ENCODE assay signal across 26 cellular contexts in genomic region chr1:152928671-152929070, GRCh38. TPM values are rescaled to one million over a fixed set of nuclear protein-coding genes. Genes with fewer than 3 reads are reported as not detected.
"Had no signal": no experiment of that assay in that cellular context is flagged by ENCODE, and none has a peak within 500 bp of the region (broad histone marks: within the 10 kb centered on the region; RNA-seq: fewer than 3 reads in every experiment).

No MANE protein-coding gene starts in this region.

- H3K27me3 ChIP-seq: ascending aorta, body of pancreas, cardiac muscle cell had no signal

- DNase-seq: activated B cell treated with CpG ODN at 0.5 μM for 24 hours; activated CD4-positive, alpha-beta T cell treated with anti-CD3 and anti-CD28 coated beads for 1 hour; activated CD4-positive, alpha-beta T cell treated with anti-CD3 and anti-CD28 coated beads, Interleukin-2, amount 10 ng/mL, durations not matched to agents 24 days and 14 days; activated CD4-positive, alpha-beta T cell treated with anti-CD3 and anti-CD28 coated beads, Interleukin-2, amount 50 U/mL, for 48 hours; activated CD8-positive, alpha-beta memory T cell treated with anti-CD3 and anti-CD28 coated beads, Interleukin-2, amount 10 ng/mL, durations not matched to agents 7 days and 5 days; activated effector memory CD4-positive, alpha-beta T cell treated with Interleukin-2 at 50 U/mL for 16 hours; activated naive CD4-positive, alpha-beta T cell treated with Interleukin-2 at 50 U/mL for 16 hours; activated naive CD8-positive, alpha-beta T cell treated with anti-CD3 and anti-CD28 coated beads, Interleukin-2, amount 50 U/mL, for 24 hours; activated T-cell treated with anti-CD3 and anti-CD28 coated beads, Interleukin-2, amount 50 U/mL, for 24 hours; amniotic stem cell; body of pancreas; MM.1S; NCI-H1105; NCI-H1436; NCI-H1694 treated with DMSO at 0.1 percent for 48 hours; NCI-H2029 treated with DMSO at 0.1 percent for 48 hours; NCI-H510A treated with DMSO at 0.1 percent for 48 hours; NCI-H69; PC-3; SIG-M5; T-helper 2 cell; T1000 had no signal

- H3K4me3 Mint-ChIP-seq: activated B cell treated with CpG ODN at 0.5 μM for 24 hours; activated CD4-positive, alpha-beta T cell treated with anti-CD3 and anti-CD28 coated beads, Interleukin-2, amount 10 ng/mL, durations not matched to agents 24 days and 14 days; activated CD8-positive, alpha-beta memory T cell treated with anti-CD3 and anti-CD28 coated beads, Interleukin-2, amount 10 ng/mL, durations not matched to agents 7 days and 5 days; activated naive CD8-positive, alpha-beta T cell treated with anti-CD3 and anti-CD28 coated beads, Interleukin-2, amount 50 U/mL, for 24 hours; activated T-cell treated with anti-CD3 and anti-CD28 coated beads, Interleukin-2, amount 50 U/mL, for 24 hours; activated T-helper 1 cell treated with anti-CD3 and anti-CD28 coated beads, Interleukin-12 subunit alpha, Interleukin-12 subunit beta, Interleukin-2, Interleukin-4 antibody, amounts not matched to agents 30 ng/mL and 10 ng/mL and 1 ng/mL, durations not matched to agents 14 hours and 24 hours and 36 hours had no signal

- H3K9me3 Mint-ChIP-seq: activated B cell treated with CpG ODN at 0.5 μM for 24 hours; activated CD4-positive, alpha-beta T cell treated with anti-CD3 and anti-CD28 coated beads, Interleukin-2, amount 10 ng/mL, durations not matched to agents 24 days and 14 days; activated naive CD8-positive, alpha-beta T cell treated with anti-CD3 and anti-CD28 coated beads, Interleukin-2, amount 50 U/mL, for 24 hours; activated T-cell treated with anti-CD3 and anti-CD28 coated beads, Interleukin-2, amount 50 U/mL, for 24 hours; activated T-helper 1 cell treated with anti-CD3 and anti-CD28 coated beads, Interleukin-12 subunit alpha, Interleukin-12 subunit beta, Interleukin-2, Interleukin-4 antibody, amounts not matched to agents 30 ng/mL and 10 ng/mL and 1 ng/mL, durations not matched to agents 14 hours and 24 hours and 36 hours had no signal

- H3K4me1 ChIP-seq: ascending aorta, body of pancreas had no signal

- H3K9me3 ChIP-seq: ascending aorta, body of pancreas had no signal

- H3K36me3 ChIP-seq: ascending aorta, cardiac muscle cell had no signal

- H3K27ac ChIP-seq: ascending aorta, body of pancreas, cardiac muscle cell had no signal

- H3K36me3 Mint-ChIP-seq: activated CD8-positive, alpha-beta memory T cell treated with anti-CD3 and anti-CD28 coated beads, Interleukin-2, amount 10 ng/mL, durations not matched to agents 7 days and 5 days; activated naive CD4-positive, alpha-beta T cell treated with anti-CD3 and anti-CD28 coated beads, Interleukin-2, amount 50 U/mL, for 72 hours had no signal

- H3K27ac Mint-ChIP-seq: activated B cell treated with CpG ODN at 0.5 μM for 24 hours; activated CD4-positive, alpha-beta T cell treated with anti-CD3 and anti-CD28 coated beads, Interleukin-2, amount 10 ng/mL, durations not matched to agents 24 days and 14 days; activated CD8-positive, alpha-beta memory T cell treated with anti-CD3 and anti-CD28 coated beads, Interleukin-2, amount 10 ng/mL, durations not matched to agents 7 days and 5 days; activated naive CD4-positive, alpha-beta T cell treated with anti-CD3 and anti-CD28 coated beads, Interleukin-2, amount 50 U/mL, for 72 hours; activated naive CD8-positive, alpha-beta T cell treated with anti-CD3 and anti-CD28 coated beads, Interleukin-2, amount 50 U/mL, for 24 hours; activated T-cell treated with anti-CD3 and anti-CD28 coated beads, Interleukin-2, amount 50 U/mL, for 24 hours; activated T-helper 1 cell treated with anti-CD3 and anti-CD28 coated beads, Interleukin-12 subunit alpha, Interleukin-12 subunit beta, Interleukin-2, Interleukin-4 antibody, amounts not matched to agents 30 ng/mL and 10 ng/mL and 1 ng/mL, durations not matched to agents 14 hours and 24 hours and 36 hours had no signal

- H3K4me3 ChIP-seq: ascending aorta, body of pancreas, cardiac muscle cell had no signal

- H3K4me1 Mint-ChIP-seq: activated B cell treated with CpG ODN at 0.5 μM for 24 hours; activated CD4-positive, alpha-beta T cell treated with anti-CD3 and anti-CD28 coated beads, Interleukin-2, amount 10 ng/mL, durations not matched to agents 24 days and 14 days; activated CD8-positive, alpha-beta memory T cell treated with anti-CD3 and anti-CD28 coated beads, Interleukin-2, amount 10 ng/mL, durations not matched to agents 7 days and 5 days; activated naive CD8-positive, alpha-beta T cell treated with anti-CD3 and anti-CD28 coated beads, Interleukin-2, amount 50 U/mL, for 24 hours had no signal

RNA-seq across cellular contexts. Expression of gene SPRR5, which starts 18.3 kb away (rescaled TPM):
- total RNA-seq: activated B cell treated with CpG ODN at 0.5 μM for 24 hours; activated CD4-positive, alpha-beta T cell treated with anti-CD3 and anti-CD28 coated beads, Interleukin-2, amount 10 ng/mL, durations not matched to agents 24 days and 14 days; activated CD8-positive, alpha-beta memory T cell treated with anti-CD3 and anti-CD28 coated beads, Interleukin-2, amount 10 ng/mL, durations not matched to agents 7 days and 5 days; activated naive CD4-positive, alpha-beta T cell treated with anti-CD3 and anti-CD28 coated beads, Interleukin-2, amount 50 U/mL, for 72 hours; activated T-helper 1 cell treated with anti-CD3 and anti-CD28 coated beads, Interleukin-12 subunit alpha, Interleukin-12 subunit beta, Interleukin-2, Interleukin-4 antibody, amounts not matched to agents 30 ng/mL and 10 ng/mL and 1 ng/mL, durations not matched to agents 14 hours and 24 hours and 36 hours; ascending aorta; body of pancreas; cardiac muscle cell; PC-3 had no signal
- polyA plus RNA-seq: cardiac muscle cell had no signal

RNA-seq across cellular contexts. Expression of gene IVL, which starts 20.3 kb away (rescaled TPM):
- total RNA-seq: activated B cell treated with CpG ODN at 0.5 μM for 24 hours; activated CD4-positive, alpha-beta T cell treated with anti-CD3 and anti-CD28 coated beads, Interleukin-2, amount 10 ng/mL, durations not matched to agents 24 days and 14 days; activated CD8-positive, alpha-beta memory T cell treated with anti-CD3 and anti-CD28 coated beads, Interleukin-2, amount 10 ng/mL, durations not matched to agents 7 days and 5 days; activated naive CD4-positive, alpha-beta T cell treated with anti-CD3 and anti-CD28 coated beads, Interleukin-2, amount 50 U/mL, for 72 hours; activated T-helper 1 cell treated with anti-CD3 and anti-CD28 coated beads, Interleukin-12 subunit alpha, Interleukin-12 subunit beta, Interleukin-2, Interleukin-4 antibody, amounts not matched to agents 30 ng/mL and 10 ng/mL and 1 ng/mL, durations not matched to agents 14 hours and 24 hours and 36 hours; ascending aorta; body of pancreas; cardiac muscle cell had no signal
- polyA plus RNA-seq: cardiac muscle cell had no signal

RNA-seq across cellular contexts. Expression of gene SPRR4, which starts 41.8 kb away (rescaled TPM):
- total RNA-seq: activated B cell treated with CpG ODN at 0.5 μM for 24 hours; activated CD4-positive, alpha-beta T cell treated with anti-CD3 and anti-CD28 coated beads, Interleukin-2, amount 10 ng/mL, durations not matched to agents 24 days and 14 days; activated CD8-positive, alpha-beta memory T cell treated with anti-CD3 and anti-CD28 coated beads, Interleukin-2, amount 10 ng/mL, durations not matched to agents 7 days and 5 days; activated naive CD4-positive, alpha-beta T cell treated with anti-CD3 and anti-CD28 coated beads, Interleukin-2, amount 50 U/mL, for 72 hours; activated T-helper 1 cell treated with anti-CD3 and anti-CD28 coated beads, Interleukin-12 subunit alpha, Interleukin-12 subunit beta, Interleukin-2, Interleukin-4 antibody, amounts not matched to agents 30 ng/mL and 10 ng/mL and 1 ng/mL, durations not matched to agents 14 hours and 24 hours and 36 hours; ascending aorta; body of pancreas; cardiac muscle cell; PC-3 had no signal
- polyA plus RNA-seq: cardiac muscle cell had no signal

RNA-seq across cellular contexts. Expression of gene SMCP, which starts 50.5 kb away (rescaled TPM):
- total RNA-seq: activated B cell treated with CpG ODN at 0.5 μM for 24 hours; activated CD4-positive, alpha-beta T cell treated with anti-CD3 and anti-CD28 coated beads, Interleukin-2, amount 10 ng/mL, durations not matched to agents 24 days and 14 days; activated CD8-positive, alpha-beta memory T cell treated with anti-CD3 and anti-CD28 coated beads, Interleukin-2, amount 10 ng/mL, durations not matched to agents 7 days and 5 days; activated naive CD4-positive, alpha-beta T cell treated with anti-CD3 and anti-CD28 coated beads, Interleukin-2, amount 50 U/mL, for 72 hours; activated T-helper 1 cell treated with anti-CD3 and anti-CD28 coated beads, Interleukin-12 subunit alpha, Interleukin-12 subunit beta, Interleukin-2, Interleukin-4 antibody, amounts not matched to agents 30 ng/mL and 10 ng/mL and 1 ng/mL, durations not matched to agents 14 hours and 24 hours and 36 hours; ascending aorta; body of pancreas; cardiac muscle cell; PC-3 had no signal
- polyA plus RNA-seq: cardiac muscle cell had no signal

RNA-seq across cellular contexts. Expression of gene SPRR1A, which starts 55.2 kb away (rescaled TPM):
- total RNA-seq: activated B cell treated with CpG ODN at 0.5 μM for 24 hours; activated CD4-positive, alpha-beta T cell treated with anti-CD3 and anti-CD28 coated beads, Interleukin-2, amount 10 ng/mL, durations not matched to agents 24 days and 14 days; activated CD8-positive, alpha-beta memory T cell treated with anti-CD3 and anti-CD28 coated beads, Interleukin-2, amount 10 ng/mL, durations not matched to agents 7 days and 5 days; activated naive CD4-positive, alpha-beta T cell treated with anti-CD3 and anti-CD28 coated beads, Interleukin-2, amount 50 U/mL, for 72 hours; activated T-helper 1 cell treated with anti-CD3 and anti-CD28 coated beads, Interleukin-12 subunit alpha, Interleukin-12 subunit beta, Interleukin-2, Interleukin-4 antibody, amounts not matched to agents 30 ng/mL and 10 ng/mL and 1 ng/mL, durations not matched to agents 14 hours and 24 hours and 36 hours; ascending aorta; body of pancreas; cardiac muscle cell; PC-3 had no signal
- polyA plus RNA-seq: cardiac muscle cell had no signal
